ENCODE assay signal across 10 cellular contexts in the genomic region with DNA sequence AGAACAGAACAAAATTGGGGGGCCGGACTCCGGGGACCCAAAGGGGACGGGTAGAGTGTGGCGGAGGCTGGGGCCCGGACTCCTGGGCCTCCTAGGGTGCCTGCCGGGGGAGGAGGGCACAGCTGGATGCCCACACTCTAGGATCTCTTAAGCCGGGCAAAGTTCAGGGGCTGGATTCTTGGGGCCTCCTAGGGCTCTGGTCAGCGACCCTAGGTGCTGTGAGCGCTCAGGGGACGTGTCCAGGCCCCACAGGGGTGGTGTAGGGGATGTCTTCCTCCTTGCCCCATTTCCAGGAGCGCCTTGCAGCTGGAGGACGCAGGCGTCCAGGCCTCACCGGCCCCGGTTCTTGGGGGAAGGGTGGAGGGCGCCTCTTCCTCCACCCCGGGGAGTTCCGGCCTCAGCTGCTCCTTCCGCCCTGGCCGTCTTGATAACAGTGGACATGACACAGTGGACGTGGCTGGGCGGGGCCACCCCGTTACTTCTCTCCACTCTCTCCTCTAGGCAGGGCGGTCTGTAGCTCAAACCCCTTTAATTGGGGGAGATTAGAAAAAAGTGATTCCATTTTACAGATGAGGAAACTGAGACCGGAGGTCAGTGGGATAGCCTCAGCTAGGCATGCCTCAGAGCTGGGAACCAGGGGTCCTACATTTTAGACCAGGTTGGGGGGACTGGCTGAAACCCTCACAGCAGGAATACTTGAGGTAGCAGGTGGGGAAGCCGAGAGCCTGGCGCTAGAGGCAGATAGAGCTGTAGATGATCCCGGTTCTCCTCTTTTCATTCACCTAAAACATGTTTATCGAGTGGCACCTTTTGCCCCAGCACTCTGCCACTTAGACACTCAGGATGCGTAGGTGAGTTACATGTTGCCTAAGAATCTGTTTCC. TPM values are rescaled to one million over a fixed set of nuclear protein-coding genes. Genes with fewer than 3 reads are reported as not detected.
A peak's percentile ranks its signal among the peaks of the same experiment; 100 is the strongest.
DNase-seq lines count a peak whose midpoint lies in the region; ATAC-seq and TF ChIP-seq lines count a peak whose summit lies in the region.
"Had no signal": no experiment of that assay in that cellular context is flagged by ENCODE, and none has a peak within 500 bp of the region (broad histone marks: within the 10 kb centered on the region; RNA-seq: fewer than 3 reads in every experiment).

No MANE protein-coding gene starts in this region.

- CTCF ChIA-PET in WTC11 (lab: Charles Lee), result interaction anchor here (0.9 to 2.1 kb wide), 5 partner anchors 8 to 162 kb away, joined by 3 to 9 read pairs (median 5); partner anchors contain the start of genes CAMSAP3, PET100, TRAPPC5 and XAB2

- no peak for TF ChIP-seq CTCF in DOHH2 (IDR thresholded peaks at IDR 0.05; ENCODE audit: low read depth, low read length, poor library complexity, severe bottlenecking)
- no peak for TF ChIP-seq CTCF in WTC11 (IDR thresholded peaks at IDR 0.05)
- no peak for TF ChIP-seq CTCF in retinal pigment epithelial cell (conservative IDR thresholded peaks at IDR 0.05; ENCODE audit: low read depth, low read length)
- no peak for TF ChIP-seq CTCF in GM13977 (IDR thresholded peaks at IDR 0.05; ENCODE audit: extremely low read depth, insufficient read depth, missing control alignments)

- H3K36me3 Mint-ChIP-seq in WTC11, result peaks cover 7% of the 10 kb centered on the region; the same call in 1 of the 2 replicates

- in situ Hi-C loops in GM13977 (cut with MboI; ENCODE audit: low pct_unique_long_range_greater_than_20kb, low sequenced_read_pairs, unreplicated experiment), result no loop called here

- H3K27me3 Mint-ChIP-seq in WTC11 (ENCODE audit: low read depth), result peaks cover 30% of the 10 kb centered on the region

- peaks cover 23% of the 10 kb centered on the region for H3K4me1 ChIP-seq in DOHH2 (ENCODE audit: control insufficient read depth, low read length)

- POLR2A ChIA-PET in WTC11 (lab: Charles Lee), result interaction anchor here (0.6 kb wide), 1 partner anchor 85 kb away, joined by 5 read pairs; no protein-coding TSS in a partner anchor

- no peaks in the 10 kb centered on the region for H3K4me1 Mint-ChIP-seq in WTC11

- H3K4me3 Mint-ChIP-seq in WTC11, result peak overlapping the region; percentile 71

- no peaks in the 10 kb centered on the region for H3K27me3 ChIP-seq in DOHH2 (ENCODE audit: control insufficient read depth, low read length)

- no peaks in the 10 kb centered on the region for H3K9me2 ChIP-seq in DOHH2 (replicated peaks; ENCODE audit: control insufficient read depth, low read length)

- intact Hi-C loops in cardiac septum (cut with DNase I), result no loop called here

- peaks cover 5% of the 10 kb centered on the region; the same call in 1 of the 2 replicates for H3K9me3 ChIP-seq in DOHH2 (ENCODE audit: control insufficient read depth, insufficient read depth, low read length)

- H3F3A ChIP-seq in DOHH2 (ENCODE audit: control insufficient read depth, insufficient read depth), result peaks cover 6% of the 10 kb centered on the region; the same call in 1 of the 2 replicates

- H3K4me3 ChIP-seq in DOHH2 (ENCODE audit: low read length), result peak overlapping the region; percentile 99
- peak overlapping the region; percentile 71 for H3K4me3 ChIP-seq in retinal pigment epithelial cell (ENCODE audit: low read length)

- ATAC-seq in HG03045 (IDR thresholded peaks at IDR 0.05; ENCODE audit: unreplicated experiment) (peak; percentile 8), WTC11 (no peak), HG03378 (IDR thresholded peaks at IDR 0.05; ENCODE audit: unreplicated experiment) (no peak)

- H3K79me2 ChIP-seq in DOHH2 (ENCODE audit: control insufficient read depth, low read length), result peaks cover 16% of the 10 kb centered on the region

- DNase-seq in WTC11 (ENCODE audit: low spot score), result no peak
- DNase-seq in cardiac septum (ENCODE audit: low spot score), result peak; percentile 91
- DNase-seq in retinal pigment epithelial cell (ENCODE audit: low read depth), result no peak
- DNase-seq in A172 (ENCODE audit: low spot score), result no peak
- DNase-seq in GM13977 (ENCODE audit: low spot score), result no peak

- peak overlapping the region; percentile 12; the same call in 1 of the 2 replicates for H3K27ac ChIP-seq in DOHH2 (ENCODE audit: low read depth, low read length)

- H3K9me3 Mint-ChIP-seq in WTC11, result peaks cover 8% of the 10 kb centered on the region

- H3K36me3 ChIP-seq in DOHH2 (ENCODE audit: control insufficient read depth, low read length), result peaks cover 10% of the 10 kb centered on the region; the same call in 1 of the 2 replicates

- H4K20me1 ChIP-seq in DOHH2 (ENCODE audit: control insufficient read depth, insufficient read depth, low read depth, low read length), result no peaks in the 10 kb centered on the region

- no peak overlapping the region for H3K27ac Mint-ChIP-seq in WTC11

- peak overlapping the region; percentile 85 for H3K4me2 ChIP-seq in DOHH2 (ENCODE audit: low read length)

TF ChIP-seq in WTC11, 78 proteins besides CTCF, POLR2A, EP300 and RAD21:
- TF ChIP-seq RORB (CRISPR knock-in tag; IDR thresholded peaks at IDR 0.05), result no peak
- no peak for TF ChIP-seq MYBL2 (CRISPR knock-in tag; IDR thresholded peaks at IDR 0.05)
- TF ChIP-seq KAT7 (CRISPR knock-in tag; IDR thresholded peaks at IDR 0.05; ENCODE audit: borderline replicate concordance), result 0 out of 2 replicates have a peak, but pooled peaks have one; percentile 1
- TF ChIP-seq, protein P1, sequence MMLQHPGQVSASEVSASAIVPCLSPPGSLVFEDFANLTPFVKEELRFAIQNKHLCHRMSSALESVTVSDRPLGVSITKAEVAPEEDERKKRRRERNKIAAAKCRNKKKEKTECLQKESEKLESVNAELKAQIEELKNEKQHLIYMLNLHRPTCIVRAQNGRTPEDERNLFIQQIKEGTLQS (CRISPR knock-in tag; conservative IDR thresholded peaks at IDR 0.05), result no peak
- TF ChIP-seq, protein P2, sequence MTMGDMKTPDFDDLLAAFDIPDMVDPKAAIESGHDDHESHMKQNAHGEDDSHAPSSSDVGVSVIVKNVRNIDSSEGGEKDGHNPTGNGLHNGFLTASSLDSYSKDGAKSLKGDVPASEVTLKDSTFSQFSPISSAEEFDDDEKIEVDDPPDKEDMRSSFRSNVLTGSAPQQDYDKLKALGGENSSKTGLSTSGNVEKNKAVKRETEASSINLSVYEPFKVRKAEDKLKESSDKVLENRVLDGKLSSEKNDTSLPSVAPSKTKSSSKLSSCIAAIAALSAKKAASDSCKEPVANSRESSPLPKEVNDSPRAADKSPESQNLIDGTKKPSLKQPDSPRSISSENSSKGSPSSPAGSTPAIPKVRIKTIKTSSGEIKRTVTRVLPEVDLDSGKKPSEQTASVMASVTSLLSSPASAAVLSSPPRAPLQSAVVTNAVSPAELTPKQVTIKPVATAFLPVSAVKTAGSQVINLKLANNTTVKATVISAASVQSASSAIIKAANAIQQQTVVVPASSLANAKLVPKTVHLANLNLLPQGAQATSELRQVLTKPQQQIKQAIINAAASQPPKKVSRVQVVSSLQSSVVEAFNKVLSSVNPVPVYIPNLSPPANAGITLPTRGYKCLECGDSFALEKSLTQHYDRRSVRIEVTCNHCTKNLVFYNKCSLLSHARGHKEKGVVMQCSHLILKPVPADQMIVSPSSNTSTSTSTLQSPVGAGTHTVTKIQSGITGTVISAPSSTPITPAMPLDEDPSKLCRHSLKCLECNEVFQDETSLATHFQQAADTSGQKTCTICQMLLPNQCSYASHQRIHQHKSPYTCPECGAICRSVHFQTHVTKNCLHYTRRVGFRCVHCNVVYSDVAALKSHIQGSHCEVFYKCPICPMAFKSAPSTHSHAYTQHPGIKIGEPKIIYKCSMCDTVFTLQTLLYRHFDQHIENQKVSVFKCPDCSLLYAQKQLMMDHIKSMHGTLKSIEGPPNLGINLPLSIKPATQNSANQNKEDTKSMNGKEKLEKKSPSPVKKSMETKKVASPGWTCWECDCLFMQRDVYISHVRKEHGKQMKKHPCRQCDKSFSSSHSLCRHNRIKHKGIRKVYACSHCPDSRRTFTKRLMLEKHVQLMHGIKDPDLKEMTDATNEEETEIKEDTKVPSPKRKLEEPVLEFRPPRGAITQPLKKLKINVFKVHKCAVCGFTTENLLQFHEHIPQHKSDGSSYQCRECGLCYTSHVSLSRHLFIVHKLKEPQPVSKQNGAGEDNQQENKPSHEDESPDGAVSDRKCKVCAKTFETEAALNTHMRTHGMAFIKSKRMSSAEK (CRISPR knock-in tag; IDR thresholded peaks at IDR 0.05; ENCODE audit: borderline replicate concordance), result no peak
- TF ChIP-seq FOXK1 (CRISPR knock-in tag; IDR thresholded peaks at IDR 0.05), result no peak

RNA-seq across cellular contexts. Expression of gene STXBP2, which starts 0.7 kb away (rescaled TPM):
- 68.9 to 79.3 TPM (median 73.0 TPM) in 3 replicates for total RNA-seq in WTC11 (2021)
- total RNA-seq in cardiac septum, result 4.0 TPM
- 0.12 and 0.84 TPM in 2 replicates for total RNA-seq in A172 (2014; rRNA removed; shearing (Covaris generic))

RNA-seq across cellular contexts. Expression of gene PCP2, which starts 4.1 kb away (rescaled TPM):
- total RNA-seq in WTC11 (2021), result 0.48 to 1.1 TPM (median 0.85 TPM) in 3 replicates
- not detected for total RNA-seq in cardiac septum
- total RNA-seq in A172 (2014; rRNA removed; shearing (Covaris generic)), result not detected in 2 replicates
- total RNA-seq: NCI-H460, pulmonary artery endothelial cell had no signal

RNA-seq across cellular contexts. Expression of gene PET100, which starts 8.0 kb away (rescaled TPM):
- 111 to 126 TPM (median 122 TPM) in 3 replicates for total RNA-seq in WTC11 (2021)
- total RNA-seq in cardiac septum, result 130 TPM
- 35.8 and 76.6 TPM in 2 replicates for total RNA-seq in A172 (2014; rRNA removed; shearing (Covaris generic))

RNA-seq across cellular contexts. Expression of gene XAB2, which starts 8.3 kb away (rescaled TPM):
- 65.7 to 71.9 TPM (median 67.4 TPM) in 3 replicates for total RNA-seq in WTC11 (2021)
- total RNA-seq in cardiac septum, result 21.8 TPM
- total RNA-seq in A172 (2014; rRNA removed; shearing (Covaris generic)), result 40.0 and 43.2 TPM in 2 replicates

RNA-seq across cellular contexts. Expression of gene RETN, which starts 31.2 kb away (rescaled TPM):
- not detected in 3 replicates for total RNA-seq in WTC11 (2021)
- 0.75 TPM for total RNA-seq in cardiac septum
- not detected in 2 replicates for total RNA-seq in A172 (2014; rRNA removed; shearing (Covaris generic))
- total RNA-seq: NCI-H460, pulmonary artery endothelial cell had no signal

Comparison
In these comparisons a context has a peak if more than half of its experiments do, and no peak if none do; other contexts are left out.
1. RNA of gene STXBP2, which starts 0.7 kb away (total RNA-seq): 68.9 to 79.3 TPM in WTC11; 4.0 TPM in cardiac septum (single experiment) and 0.12 to 0.84 TPM in A172; every median in the first group is over 10 times any median in the second.